Comparison of ENCODE assay signal across 8 cellular contexts in genomic region chr2:38875227-38875575, GRCh38. TPM values are rescaled to one million over a fixed set of nuclear protein-coding genes. Genes with fewer than 3 reads are reported as not detected.
DNase-seq lines count a peak whose midpoint lies in the region; ATAC-seq and TF ChIP-seq lines count a peak whose summit lies in the region.

No MANE protein-coding gene starts in this region.

- peaks cover 23% of the 10 kb centered on the region for H3K4me1 Mint-ChIP-seq in nephron

- no peaks in the 10 kb centered on the region for H3K36me3 ChIP-seq in effector memory CD4-positive, alpha-beta T cell (ENCODE audit: control insufficient read depth, insufficient read depth, low read length)

- H3K27me3 ChIP-seq in effector memory CD4-positive, alpha-beta T cell (replicated peaks; ENCODE audit: control insufficient read depth, insufficient read depth, low read length, poor library complexity, severe bottlenecking), result no peaks in the 10 kb centered on the region

- peak overlapping the region; percentile 96 to 98 (median 96) for H3K4me3 Mint-ChIP-seq in nephron

- TF ChIP-seq CTCF in nephron (IDR thresholded peaks at IDR 0.05; ENCODE audit: unreplicated experiment in 3 of 3), result no peak

- no peaks in the 10 kb centered on the region for H3K27me3 Mint-ChIP-seq in nephron (ENCODE audit: low read depth)

- H3K9me3 Mint-ChIP-seq in nephron, result peaks cover 18% of the 10 kb centered on the region

- peaks cover 28% of the 10 kb centered on the region for H3K36me3 Mint-ChIP-seq in nephron (ENCODE audit: low read depth)

- DNase-seq in NCI-H69 (lab: John Stamatoyannopoulos, UW) (peak; percentile 9), T1000 (lab: John Stamatoyannopoulos, UW) (no peak), mucosa of gallbladder (ENCODE audit: low spot score) (no peak)
- no peak for DNase-seq in effector memory CD4-positive, alpha-beta T cell
- DNase-seq in activated CD4-positive, alpha-beta T cell treated with anti-CD3 and anti-CD28 coated beads, Interleukin-2, amount 50 U/mL, for 48 hours, result no peak

- H3K9me3 ChIP-seq in effector memory CD4-positive, alpha-beta T cell (ENCODE audit: control insufficient read depth, low read length), result no peaks in the 10 kb centered on the region

- H3K4me3 ChIP-seq in GM08714 (ENCODE audit: low read length), result peak overlapping the region; percentile 73
- H3K4me3 ChIP-seq in effector memory CD4-positive, alpha-beta T cell (ENCODE audit: insufficient read depth, low read depth, low read length, poor library complexity, severe bottlenecking), result peak overlapping the region; percentile 95

- ATAC-seq in HG03097 (IDR thresholded peaks at IDR 0.05; ENCODE audit: low FRiP score, unreplicated experiment), result no peak

- H3K27ac Mint-ChIP-seq in nephron, result peak overlapping the region; percentile 81 to 85 (median 84)

- H3K4me1 ChIP-seq in effector memory CD4-positive, alpha-beta T cell (ENCODE audit: control insufficient read depth, insufficient read depth, low read length, poor library complexity, severe bottlenecking), result no peaks in the 10 kb centered on the region

- H3K27ac ChIP-seq in effector memory CD4-positive, alpha-beta T cell (ENCODE audit: insufficient read depth, low read length, poor library complexity, severe bottlenecking), result peak overlapping the region; percentile 60

RNA-seq across cellular contexts. Expression of gene DHX57, which starts 0.5 kb away (rescaled TPM):
- 15.7 TPM for total RNA-seq in mucosa of gallbladder

RNA-seq across cellular contexts. Expression of gene MORN2, which starts 0.6 kb away (rescaled TPM):
- total RNA-seq in mucosa of gallbladder, result 21.8 TPM

RNA-seq across cellular contexts. Expression of gene ARHGEF33, which starts 14.5 kb away (rescaled TPM):
- 1.8 TPM for total RNA-seq in mucosa of gallbladder
